ENCODE assay signal across 15 cellular contexts in the genomic region with DNA sequence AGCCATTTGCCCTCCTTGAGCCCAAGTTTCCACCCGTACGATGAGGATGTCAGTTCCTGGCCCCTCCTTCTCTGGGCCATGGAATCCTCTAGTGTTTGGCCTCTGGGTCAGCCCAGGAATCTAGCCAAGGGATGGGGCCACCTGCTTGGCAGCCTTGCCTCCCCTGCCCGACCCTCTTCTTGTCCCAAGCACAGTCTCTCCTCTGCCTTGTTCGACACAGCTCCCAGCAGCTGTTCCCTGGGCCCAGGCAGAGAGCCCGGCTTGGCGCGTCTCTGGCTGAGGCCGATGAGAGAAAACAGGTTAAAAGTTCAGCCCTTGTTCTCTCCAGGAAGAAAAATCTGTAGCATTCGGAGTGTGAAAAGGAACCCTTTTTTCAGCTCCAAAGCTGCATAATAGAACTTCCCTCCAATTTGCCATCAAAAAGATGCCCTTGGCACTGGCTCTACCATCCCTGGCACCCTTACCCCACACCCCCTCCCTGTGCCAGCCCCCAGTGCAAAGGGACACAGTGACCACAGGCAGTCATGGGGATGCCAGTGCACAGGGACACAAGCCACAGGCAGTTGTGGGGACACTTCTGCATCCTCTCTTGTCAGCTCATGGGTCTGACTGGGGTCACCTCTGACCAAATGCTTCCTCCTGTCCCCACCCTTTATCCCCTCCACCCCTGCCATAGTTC.
A peak's percentile ranks its signal among the peaks of the same experiment; 100 is the strongest.
DNase-seq lines count a peak whose midpoint lies in the region; ATAC-seq and TF ChIP-seq lines count a peak whose summit lies in the region.
"Had no signal": no experiment of that assay in that cellular context is flagged by ENCODE, and none has a peak within 500 bp of the region (broad histone marks: within the 10 kb centered on the region; RNA-seq: fewer than 3 reads in every experiment).

No MANE protein-coding gene starts in this region.

- H3K4me1 ChIP-seq in heart left ventricle = peaks cover 0 to 21% (median 0%) of the 10 kb centered on the region in 12 donors

- H3K4me3 Mint-ChIP-seq in brain = peak overlapping the region in 3 of 5 experiments; percentile 22 to 39 (median 23)
- H3K4me3 Mint-ChIP-seq: activated naive CD8-positive, alpha-beta T cell treated with anti-CD3 and anti-CD28 coated beads, Interleukin-2, amount 10 ng/mL, durations not matched to agents 7 days and 5 days had no signal

- no peaks in the 10 kb centered on the region for H3K9me3 Mint-ChIP-seq in brain
- H3K9me3 Mint-ChIP-seq: activated naive CD8-positive, alpha-beta T cell treated with anti-CD3 and anti-CD28 coated beads, Interleukin-2, amount 10 ng/mL, durations not matched to agents 7 days and 5 days had no signal

- no peak for TF ChIP-seq POLR2A in heart left ventricle (IDR thresholded peaks at IDR 0.05)

- peaks cover 97% of the 10 kb centered on the region for H3K4me1 Mint-ChIP-seq in brain
- H3K4me1 Mint-ChIP-seq: activated naive CD8-positive, alpha-beta T cell treated with anti-CD3 and anti-CD28 coated beads, Interleukin-2, amount 10 ng/mL, durations not matched to agents 7 days and 5 days had no signal

- no peak overlapping the region for H3K27ac ChIP-seq in heart left ventricle
- H3K27ac ChIP-seq in temporal lobe (ENCODE audit: low read depth, low read length) = peak overlapping the region; percentile 59
- H3K27ac ChIP-seq: BLaER1 treated with 17β-estradiol and CSF1 and Interleukin-3, amounts not matched to agents 10 nM and 100 nM; GM23248; hepatocyte; neutrophil had no signal

- DNase-seq in heart left ventricle (peak in 4 of 5 donors; percentile 25 to 68 (median 46)), myocyte (ENCODE audit: low read depth) (peak; percentile 72), NCI-H2171 (lab: John Stamatoyannopoulos, UW) (no peak), NOMO-1 treated with DMSO at 0.1 percent for 48 hours (lab: John Stamatoyannopoulos, UW; ENCODE audit: unreplicated experiment) (no peak)
- DNase-seq in activated CD4-positive, alpha-beta T cell treated with anti-CD3 and anti-CD28 coated beads for 1 hour = no peak
- DNase-seq: activated naive CD8-positive, alpha-beta T cell treated with anti-CD3 and anti-CD28 coated beads, Interleukin-2, amount 10 ng/mL, durations not matched to agents 7 days and 5 days; GM23248; NCI-H2029 treated with DMSO at 0.1 percent for 48 hours; stimulated activated naive CD8-positive, alpha-beta T cell treated with anti-CD3 and anti-CD28 coated beads, Interleukin-15, Interleukin-2, amounts not matched to agents 100 U/mL and 50 U/mL, for 24 hours had no signal

- ATAC-seq in heart left ventricle = peak; percentile 62 to 69 (median 68)
- no peak for ATAC-seq in GM21526 (IDR thresholded peaks at IDR 0.05; ENCODE audit: low FRiP score, unreplicated experiment)
- ATAC-seq: stimulated activated naive CD8-positive, alpha-beta T cell treated with anti-CD3 and anti-CD28 coated beads, Interleukin-15, Interleukin-2, amounts not matched to agents 100 U/mL and 50 U/mL, for 24 hours had no signal

- H3K9me3 ChIP-seq in heart left ventricle = no peaks in the 10 kb centered on the region
- H3K9me3 ChIP-seq: BLaER1 treated with 17β-estradiol and CSF1 and Interleukin-3, amounts not matched to agents 10 nM and 100 nM; neutrophil had no signal

- H3K4me3 ChIP-seq in heart left ventricle = no peak overlapping the region
- H3K4me3 ChIP-seq: BLaER1 treated with 17β-estradiol and CSF1 and Interleukin-3, amounts not matched to agents 10 nM and 100 nM; GM23248; hepatocyte had no signal

- H3K27me3 Mint-ChIP-seq in brain = peaks cover 4% of the 10 kb centered on the region

- intact Hi-C loops in heart left ventricle (cut with DNase I) = no loop called here

- TF ChIP-seq CTCF in brain (conservative IDR thresholded peaks at IDR 0.05) (no peak), heart left ventricle (IDR thresholded peaks at IDR 0.05) (no peak)

- H3K36me3 Mint-ChIP-seq in brain = peaks cover 3% of the 10 kb centered on the region
- H3K36me3 Mint-ChIP-seq: activated naive CD8-positive, alpha-beta T cell treated with anti-CD3 and anti-CD28 coated beads, Interleukin-2, amount 10 ng/mL, durations not matched to agents 7 days and 5 days had no signal

- 34 to 49% (median 43%) methylated on average over 9 of the region's 9 CpGs for WGBS in heart left ventricle, 4 donors

- peaks cover 0 to 37% (median 2%) of the 10 kb centered on the region in 9 donors for H3K27me3 ChIP-seq in heart left ventricle
- H3K27me3 ChIP-seq: BLaER1 treated with 17β-estradiol and CSF1 and Interleukin-3, amounts not matched to agents 10 nM and 100 nM; hepatocyte had no signal

- peak overlapping the region; percentile 17 to 90 (median 75) for H3K27ac Mint-ChIP-seq in brain
- H3K27ac Mint-ChIP-seq: activated naive CD8-positive, alpha-beta T cell treated with anti-CD3 and anti-CD28 coated beads, Interleukin-2, amount 10 ng/mL, durations not matched to agents 7 days and 5 days had no signal

- no peaks in the 10 kb centered on the region for H3K36me3 ChIP-seq in heart left ventricle
- H3K36me3 ChIP-seq: BLaER1 treated with 17β-estradiol and CSF1 and Interleukin-3, amounts not matched to agents 10 nM and 100 nM; neutrophil had no signal

Comparison
In these comparisons a context has a peak if more than half of its experiments do, and no peak if none do; other contexts are left out.
1. DNase-seq: peak in heart left ventricle (4 of 5) and myocyte (single experiment); none in NCI-H2171 (single experiment), NOMO-1 treated with DMSO at 0.1 percent for 48 hours (single experiment) and activated CD4-positive, alpha-beta T cell treated with anti-CD3 and anti-CD28 coated beads for 1 hour (single experiment).